In genomic region chr7:73717025-73717807, GRCh38 we compare ENCODE assay signal across 1 cellular context.
TF ChIP-seq lines count a peak whose summit lies in the region.

No MANE protein-coding gene starts in this region.

TF ChIP-seq in SK-N-SH treated with all-trans-retinoic acid at 6 μM for 48 hours, 23 proteins besides CTCF, POLR2A, EP300 and RAD21 (continued from another document):
- TF ChIP-seq POU6F1 (CRISPR knock-in tag; IDR thresholded peaks at IDR 0.05; ENCODE audit: borderline replicate concordance, low read depth) (no peak), GLIS3 (CRISPR knock-in tag; IDR thresholded peaks at IDR 0.05) (no peak), ISL1 (CRISPR knock-in tag; IDR thresholded peaks at IDR 0.05) (no peak), PPARA (CRISPR knock-in tag; IDR thresholded peaks at IDR 0.05; ENCODE audit: borderline replicate concordance) (no peak), ESRRG (CRISPR knock-in tag; IDR thresholded peaks at IDR 0.05) (no peak), CSRNP3 (CRISPR knock-in tag; IDR thresholded peaks at IDR 0.05) (no peak), ARNTL (CRISPR knock-in tag; IDR thresholded peaks at IDR 0.05; ENCODE audit: borderline replicate concordance, low read depth) (no peak), ZNF8 (CRISPR knock-in tag; IDR thresholded peaks at IDR 0.05) (no peak)
